8 cellular contexts compared by ENCODE assay signal in the genomic region with DNA sequence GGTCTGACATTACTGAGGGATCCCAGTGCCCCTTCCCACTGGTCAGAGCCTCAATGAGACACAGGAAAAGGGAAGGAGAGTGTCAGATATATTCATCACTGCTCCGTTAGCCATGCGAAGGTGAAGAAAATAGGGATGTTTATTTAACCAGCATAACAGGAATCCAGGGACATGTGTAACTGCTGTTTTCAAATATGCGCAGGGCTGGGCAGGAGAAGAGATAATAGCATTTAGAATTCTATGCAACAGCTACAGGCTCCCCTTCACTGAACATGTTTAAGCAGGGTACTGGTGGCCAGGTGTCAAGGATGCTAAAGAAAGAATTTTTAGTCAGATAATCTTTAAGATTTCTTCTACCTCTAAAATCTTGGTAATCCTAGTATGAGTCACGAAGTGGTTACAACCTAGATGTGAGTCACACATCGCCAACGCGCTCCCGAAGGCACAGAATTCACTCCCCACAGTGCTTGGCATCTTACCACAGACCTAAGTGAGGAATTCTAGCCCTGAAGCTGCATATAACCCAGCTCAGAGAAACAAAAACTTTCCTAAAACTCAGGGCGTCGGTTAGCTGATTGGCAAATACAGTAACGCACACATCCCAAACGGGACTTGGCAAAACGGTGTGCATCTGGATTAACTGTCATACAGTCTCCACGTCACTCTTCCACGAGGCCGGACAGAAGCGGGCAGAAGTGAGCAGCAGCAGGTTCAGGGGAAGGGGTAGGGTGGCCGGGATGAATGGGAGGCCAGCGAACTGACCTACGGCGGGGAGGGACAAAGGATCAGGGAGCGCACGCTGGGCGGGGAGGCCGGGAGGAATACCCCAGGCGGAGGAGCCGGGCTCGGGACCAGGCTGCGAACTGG. TPM values are rescaled to one million over a fixed set of nuclear protein-coding genes. Genes with fewer than 3 reads are reported as not detected.
DNase-seq lines count a peak whose midpoint lies in the region; ATAC-seq and TF ChIP-seq lines count a peak whose summit lies in the region.

No MANE protein-coding gene starts in this region.

- no peak for TF ChIP-seq POLR2A in prostate gland (IDR thresholded peaks at IDR 0.05)

- peak overlapping the region; percentile 81 for H3K4me3 ChIP-seq in HUES6 (ENCODE audit: low read depth, low read length)
- peak overlapping the region; percentile 73 to 80 for H3K4me3 ChIP-seq in right atrium auricular region
- peak overlapping the region; percentile 87 for H3K4me3 ChIP-seq in prostate gland

- H3K27me3 ChIP-seq in HUES6 (ENCODE audit: control insufficient read depth, insufficient read depth, low read length) (peaks cover 7% of the 10 kb centered on the region; the same call in 1 of the 2 replicates), right atrium auricular region (no peaks in the 10 kb centered on the region), prostate gland (replicated peaks; ENCODE audit: insufficient read depth) (no peaks in the 10 kb centered on the region)

- DNase-seq in COLO668 (lab: John Stamatoyannopoulos, UW; ENCODE audit: unreplicated experiment) (peak; percentile 55), anterior cingulate cortex (lab: John Stamatoyannopoulos, UW) (peak in 48 of 58 donors; percentile 5 to 70 (median 32)), right atrium auricular region (ENCODE audit: low spot score) (peak; percentile 85), prostate gland (ENCODE audit: low spot score) (peak; percentile 64), GDM1 (lab: John Stamatoyannopoulos, UW) (no peak)

- H3K36me3 ChIP-seq in HUES6 (ENCODE audit: control insufficient read depth, insufficient read depth, low read length): 0 out of 2 replicates have a peak, but pooled peaks cover 4% of the 10 kb centered on the region
- H3K36me3 ChIP-seq in right atrium auricular region: no peaks in the 10 kb centered on the region
- H3K36me3 ChIP-seq in prostate gland: no peaks in the 10 kb centered on the region

- WGBS in prostate gland: 2% methylated on average over 29 of the region's 29 CpGs

- intact Hi-C loops in prostate gland (cut with DNase I): loop anchor here (2.0 to 10.0 kb wide), 2 partner anchors 77 to 107 kb away; partner anchors contain the start of genes ABITRAM, ELP1 and TMEM245

- H3K9me3 ChIP-seq in HUES6 (ENCODE audit: control insufficient read depth, insufficient read depth, low read depth, low read length) (no peaks in the 10 kb centered on the region), right atrium auricular region (no peaks in the 10 kb centered on the region), prostate gland (no peaks in the 10 kb centered on the region)

- no peak for TF ChIP-seq CTCF in right atrium auricular region (IDR thresholded peaks at IDR 0.05)
- no peak for TF ChIP-seq CTCF in prostate gland (IDR thresholded peaks at IDR 0.05)

- ATAC-seq in GM21423 (IDR thresholded peaks at IDR 0.05; ENCODE audit: unreplicated experiment): peak; percentile 31
- peak; percentile 74 for ATAC-seq in SK-N-SH treated with all-trans-retinoic acid at 6 μM for 48 hours

- H3K27ac ChIP-seq in HUES6 (ENCODE audit: low read depth, low read length) (no peak overlapping the region), right atrium auricular region (peak overlapping the region; percentile 94 to 95), prostate gland (peak overlapping the region; percentile 89 to 93)

- peak overlapping the region; percentile 89 for H3K9ac ChIP-seq in HUES6 (ENCODE audit: low read length)

- H3K4me1 ChIP-seq in HUES6 (ENCODE audit: control insufficient read depth, insufficient read depth, low read length) (peaks cover 21% of the 10 kb centered on the region), right atrium auricular region (peaks cover 0 to 49% of the 10 kb centered on the region in 2 donors), prostate gland (replicated peaks) (no peaks in the 10 kb centered on the region)

TF ChIP-seq in SK-N-SH treated with all-trans-retinoic acid at 6 μM for 48 hours, 23 proteins besides CTCF, POLR2A, EP300 and RAD21:
- TF ChIP-seq BACH2 (CRISPR knock-in tag; IDR thresholded peaks at IDR 0.05; ENCODE audit: borderline replicate concordance): no peak
- TF ChIP-seq ISL1 (CRISPR knock-in tag; IDR thresholded peaks at IDR 0.05): no peak
- TF ChIP-seq RARB (CRISPR knock-in tag; IDR thresholded peaks at IDR 0.05): no peak
- no peak for TF ChIP-seq ZNF70 (CRISPR knock-in tag; IDR thresholded peaks at IDR 0.05)
- TF ChIP-seq ZFP30 (CRISPR knock-in tag; IDR thresholded peaks at IDR 0.05): no peak
- no peak for TF ChIP-seq CREB5 (CRISPR knock-in tag; IDR thresholded peaks at IDR 0.05; ENCODE audit: low read depth)
- no peak for TF ChIP-seq ESRRG (CRISPR knock-in tag; IDR thresholded peaks at IDR 0.05)

RNA-seq across cellular contexts. Expression of gene CTNNAL1, which starts 1.1 kb away (rescaled TPM):
- 100 to 1,000 TPM in 1 of 2 donors, 10 to 100 TPM in 1; 98.9 to 120 TPM for total RNA-seq in right atrium auricular region
- 10 to 100 TPM; 20.2 to 74.6 TPM for total RNA-seq in prostate gland
